Comparison of ENCODE assay signal across 18 cellular contexts in the genomic region with DNA sequence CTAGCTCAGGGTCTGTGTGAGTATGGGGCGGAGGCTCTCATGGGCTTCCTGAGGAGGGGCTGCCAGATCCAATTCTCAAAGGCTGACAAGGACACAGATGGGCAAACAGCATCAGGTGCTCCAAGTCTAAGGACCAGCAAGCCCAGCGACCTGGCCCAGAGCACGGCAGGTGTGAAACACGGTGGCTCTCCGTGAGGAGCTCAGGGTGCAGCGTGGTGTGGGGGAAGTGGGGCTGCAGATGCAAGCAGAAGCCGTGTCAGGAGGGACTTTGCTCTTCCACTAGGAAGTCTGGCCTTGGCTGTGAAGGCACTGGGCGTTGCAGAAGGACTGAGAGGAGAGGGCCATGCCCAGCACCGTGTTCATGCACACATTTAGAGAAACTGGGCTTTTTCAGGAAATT.
DNase-seq lines count a peak whose midpoint lies in the region; ATAC-seq and TF ChIP-seq lines count a peak whose summit lies in the region.
"Had no signal": no experiment of that assay in that cellular context is flagged by ENCODE, and none has a peak within 500 bp of the region (broad histone marks: within the 10 kb centered on the region; RNA-seq: fewer than 3 reads in every experiment).

No MANE protein-coding gene starts in this region.

- H3K4me1 ChIP-seq in right atrium auricular region (no peaks in the 10 kb centered on the region), Peyer's patch (peaks cover 0 to 17% (median 0%) of the 10 kb centered on the region in 4 donors)

- H3K27ac ChIP-seq in right atrium auricular region (no peak overlapping the region), Peyer's patch (peak overlapping the region in 2 of 4 donors; percentile 42 to 77)
- H3K27ac ChIP-seq: PC-9 had no signal

- no peaks in the 10 kb centered on the region for H3K36me3 Mint-ChIP-seq in memory B cell
- H3K36me3 Mint-ChIP-seq in stimulated activated memory B cell treated with anti-CD40 and anti-IgM and Interleukin-4, amounts not matched to agents 10 μg/mL and 1 μg/mL and 100 μg/mL, for 72 hours, result no peaks in the 10 kb centered on the region
- H3K36me3 Mint-ChIP-seq in HFFc6 (ENCODE audit: low read depth), result 0 out of 2 replicates have a peak, but pooled peaks cover 6% of the 10 kb centered on the region

- ATAC-seq in Right ventricle myocardium inferior (peak; percentile 48), memory B cell (ENCODE audit: low read depth) (peak; percentile 38)
- peak; percentile 59 for ATAC-seq in stimulated activated memory B cell treated with anti-CD40 and anti-IgM and Interleukin-4, amounts not matched to agents 10 μg/mL and 1 μg/mL and 100 μg/mL, for 72 hours
- ATAC-seq: SK-N-SH treated with all-trans-retinoic acid at 6 μM for 48 hours had no signal

- H3K27ac Mint-ChIP-seq in memory B cell, result peak overlapping the region; percentile 74
- peak overlapping the region; percentile 74 for H3K27ac Mint-ChIP-seq in stimulated activated memory B cell treated with anti-CD40 and anti-IgM and Interleukin-4, amounts not matched to agents 10 μg/mL and 1 μg/mL and 100 μg/mL, for 72 hours
- H3K27ac Mint-ChIP-seq in HFFc6, result no peak overlapping the region
- H3K27ac Mint-ChIP-seq: H9 had no signal

- H3K27me3 Mint-ChIP-seq in memory B cell, result no peaks in the 10 kb centered on the region
- H3K27me3 Mint-ChIP-seq in stimulated activated memory B cell treated with anti-CD40 and anti-IgM and Interleukin-4, amounts not matched to agents 10 μg/mL and 1 μg/mL and 100 μg/mL, for 72 hours, result no peaks in the 10 kb centered on the region
- H3K27me3 Mint-ChIP-seq in HFFc6 (ENCODE audit: insufficient read depth), result peaks cover 2% of the 10 kb centered on the region; the same call in 1 of the 2 replicates

- POLR2A ChIA-PET in HEK293T (lab: Yijun Ruan, JAX), result no interaction called here

- in situ Hi-C loops in KBM-7 (cut with MboI; ENCODE audit: low pct_unique_long_range_greater_than_20kb, low sequenced_read_pairs), result no loop called here

- DNase-seq in Right ventricle myocardium inferior (ENCODE audit: missing footprints) (no peak), right atrium auricular region (ENCODE audit: low spot score) (no peak), Peyer's patch (peak in 2 of 3 donors; percentile 51 to 56), memory B cell (ENCODE audit: low spot score in 2 of 2) (peak in 1 of 2 donors; percentile 15), KBM-7 (no peak), HFFc6 (no peak), HEK293T (ENCODE audit: extremely low spot score) (no peak)
- DNase-seq: 8988T, DMS 273 treated with DMSO at 0.1 percent for 48 hours, GDM1, H9, NCI-H187 treated with DMSO at 0.1 percent for 48 hours, NCI-H446 treated with DMSO at 0.1 percent for 48 hours, NCI-H774, PC-9, SHP77 had no signal

- TF ChIP-seq POLR2A in Peyer's patch (IDR thresholded peaks at IDR 0.05), result no peak

- H3K27me3 ChIP-seq in right atrium auricular region (no peaks in the 10 kb centered on the region), Peyer's patch (no peaks in the 10 kb centered on the region)

- intact Hi-C loops in Right ventricle myocardium inferior (cut with DNase I), result no loop called here

- H3K9me3 Mint-ChIP-seq in memory B cell (peaks cover 1% of the 10 kb centered on the region), HFFc6 (peaks cover 64% of the 10 kb centered on the region)
- H3K9me3 Mint-ChIP-seq in stimulated activated memory B cell treated with anti-CD40 and anti-IgM and Interleukin-4, amounts not matched to agents 10 μg/mL and 1 μg/mL and 100 μg/mL, for 72 hours, result no peaks in the 10 kb centered on the region
- H3K9me3 Mint-ChIP-seq: H9 had no signal

- no peaks in the 10 kb centered on the region for H3K36me3 ChIP-seq in right atrium auricular region
- no peaks in the 10 kb centered on the region for H3K36me3 ChIP-seq in Peyer's patch

- H3K4me3 ChIP-seq in right atrium auricular region (no peak overlapping the region), Peyer's patch (no peak overlapping the region)
- H3K4me3 ChIP-seq: PC-9 had no signal

- no peak for TF ChIP-seq CTCF in right atrium auricular region (IDR thresholded peaks at IDR 0.05)
- TF ChIP-seq CTCF in Peyer's patch (IDR thresholded peaks at IDR 0.05), result no peak
- no peak for TF ChIP-seq CTCF in HFFc6 (IDR thresholded peaks at IDR 0.05)

- H3K4me1 Mint-ChIP-seq in memory B cell, result peaks cover 34% of the 10 kb centered on the region
- H3K4me1 Mint-ChIP-seq in stimulated activated memory B cell treated with anti-CD40 and anti-IgM and Interleukin-4, amounts not matched to agents 10 μg/mL and 1 μg/mL and 100 μg/mL, for 72 hours, result peaks cover 37% of the 10 kb centered on the region
- no peaks in the 10 kb centered on the region for H3K4me1 Mint-ChIP-seq in HFFc6 (ENCODE audit: low read depth)

- CTCF ChIA-PET in HEK293T (lab: Yijun Ruan, JAX), result interaction anchor here (0.6 kb wide), 1 partner anchor 108 kb away, joined by 3 read pairs; no protein-coding TSS in a partner anchor

- H3K4me3 Mint-ChIP-seq in memory B cell, result peak overlapping the region; percentile 77
- H3K4me3 Mint-ChIP-seq in stimulated activated memory B cell treated with anti-CD40 and anti-IgM and Interleukin-4, amounts not matched to agents 10 μg/mL and 1 μg/mL and 100 μg/mL, for 72 hours, result peak overlapping the region; percentile 56
- no peak overlapping the region for H3K4me3 Mint-ChIP-seq in HFFc6
- H3K4me3 Mint-ChIP-seq: H9 had no signal

- H3K9me3 ChIP-seq in right atrium auricular region (peaks cover 0 to 8% of the 10 kb centered on the region in 2 donors), Peyer's patch (no peaks in the 10 kb centered on the region)

TF ChIP-seq in HEK293T, 16 proteins besides CTCF, POLR2A, EP300 and RAD21:
- TF ChIP-seq CTBP1 (IDR thresholded peaks at IDR 0.05; ENCODE audit: borderline replicate concordance) (no peak), NFRKB (IDR thresholded peaks at IDR 0.05) (no peak), FOXK2 (IDR thresholded peaks at IDR 0.05) (no peak), SP1 (IDR thresholded peaks at IDR 0.05) (no peak), PKNOX1 (IDR thresholded peaks at IDR 0.05) (no peak), FOXM1 (IDR thresholded peaks at IDR 0.05; ENCODE audit: borderline replicate concordance) (no peak), ARNT (IDR thresholded peaks at IDR 0.05) (no peak), FOXA1 (IDR thresholded peaks at IDR 0.05) (no peak), HDGF (IDR thresholded peaks at IDR 0.05; ENCODE audit: borderline replicate concordance) (no peak), L3MBTL2 (conservative IDR thresholded peaks at IDR 0.05) (no peak), LEF1 (IDR thresholded peaks at IDR 0.05; ENCODE audit: borderline replicate concordance) (no peak), ZNF384 (IDR thresholded peaks at IDR 0.05) (no peak), TARDBP (IDR thresholded peaks at IDR 0.05) (no peak), SUZ12 (IDR thresholded peaks at IDR 0.05) (no peak), ELF4 (IDR thresholded peaks at IDR 0.05) (no peak), BHLHE40 (IDR thresholded peaks at IDR 0.05; ENCODE audit: borderline replicate concordance) (no peak)
TF ChIP-seq in HEK293T: peak in this region for 0.

Comparison
In these comparisons a context has a peak if more than half of its experiments do, and no peak if none do; other contexts are left out.
1. DNase-seq: peak in Peyer's patch (2 of 3); none in Right ventricle myocardium inferior (single experiment), right atrium auricular region (single experiment), KBM-7 (single experiment), HFFc6 (single experiment) and HEK293T (single experiment).
2. Peak in every context shown above with its lines, with median percentiles within 50 percentile points of each other: ATAC-seq.